In genomic region chr17:4548721-4549531, GRCh38 we compare ENCODE assay signal across 25 cellular contexts. TPM values are rescaled to one million over a fixed set of nuclear protein-coding genes. Genes with fewer than 3 reads are reported as not detected.
A peak's percentile ranks its signal among the peaks of the same experiment; 100 is the strongest.
DNase-seq lines count a peak whose midpoint lies in the region; ATAC-seq and TF ChIP-seq lines count a peak whose summit lies in the region.
"Had no signal": no experiment of that assay in that cellular context is flagged by ENCODE, and none has a peak within 500 bp of the region (broad histone marks: within the 10 kb centered on the region; RNA-seq: fewer than 3 reads in every experiment).

No MANE protein-coding gene starts in this region.

- no peaks in the 10 kb centered on the region for H3K9me2 ChIP-seq in PC-9 (ENCODE audit: insufficient read depth)

- no peaks in the 10 kb centered on the region for H3K27me3 Mint-ChIP-seq in activated T-helper 17 cell treated with anti-CD3 and anti-CD28 coated beads, Interleukin-2, amount 50 U/mL, for 72 hours
- H3K27me3 Mint-ChIP-seq: activated CD4-positive, alpha-beta T cell treated with anti-CD3 and anti-CD28 coated beads, Interleukin-2, amount 10 ng/mL, durations not matched to agents 7 days and 5 days; activated naive CD8-positive, alpha-beta T cell treated with anti-CD3 and anti-CD28 coated beads, Interleukin-2, amount 50 U/mL, for 24 hours; stimulated activated naive CD8-positive, alpha-beta T cell treated with anti-CD3 and anti-CD28 coated beads, Interleukin-15, Interleukin-2, amounts not matched to agents 100 ng/mL and 50 ng/mL, for 24 hours had no signal

- H3K4me3 Mint-ChIP-seq in activated T-helper 17 cell treated with anti-CD3 and anti-CD28 coated beads, Interleukin-2, amount 50 U/mL, for 72 hours: no peak overlapping the region
- H3K4me3 Mint-ChIP-seq: activated CD4-positive, alpha-beta T cell treated with anti-CD3 and anti-CD28 coated beads, Interleukin-2, amount 10 ng/mL, durations not matched to agents 7 days and 5 days; activated naive CD8-positive, alpha-beta T cell treated with anti-CD3 and anti-CD28 coated beads, Interleukin-2, amount 50 U/mL, for 24 hours; CD8-positive, alpha-beta T cell; nephron progenitor cell; stimulated activated naive CD8-positive, alpha-beta T cell treated with anti-CD3 and anti-CD28 coated beads, Interleukin-15, Interleukin-2, amounts not matched to agents 100 ng/mL and 50 ng/mL, for 24 hours had no signal

- intact Hi-C loops in PC-9 (cut with micrococcal nuclease; ENCODE audit: unreplicated experiment) (no loop called here), mucosa of descending colon (cut with DNase I, micrococcal nuclease) (no loop called here)

- no peaks in the 10 kb centered on the region for H3K9me3 ChIP-seq in PC-9 (ENCODE audit: insufficient read depth, low read depth)
- H3K9me3 ChIP-seq in mucosa of descending colon: no peaks in the 10 kb centered on the region
- H3K9me3 ChIP-seq: body of pancreas, left lung, transverse colon had no signal

- CTCF ChIA-PET in PC-9 (lab: Charles Lee): interaction anchor here (0.6 kb wide), 2 partner anchors 27 to 200 kb away, joined by 3 read pairs; no protein-coding TSS in a partner anchor

- H3K4me3 ChIP-seq in GM06990 (replicated peaks; ENCODE audit: low read depth, low read length) (no peak overlapping the region), PC-9 (no peak overlapping the region), mucosa of descending colon (no peak overlapping the region)
- H3K4me3 ChIP-seq: body of pancreas, K562, left lung, skin epidermis, transverse colon had no signal

- H3K36me3 Mint-ChIP-seq in activated T-helper 17 cell treated with anti-CD3 and anti-CD28 coated beads, Interleukin-2, amount 50 U/mL, for 72 hours (ENCODE audit: low read depth): peaks cover 76% of the 10 kb centered on the region

- H3K79me2 ChIP-seq in PC-9 (ENCODE audit: low read depth): peaks cover 32% of the 10 kb centered on the region

- peaks cover 18% of the 10 kb centered on the region for H4K20me1 ChIP-seq in PC-9 (ENCODE audit: insufficient read depth)

- DNase-seq in DMS53 treated with DMSO at 0.1 percent for 48 hours (lab: John Stamatoyannopoulos, UW; ENCODE audit: unreplicated experiment): peak; percentile 35
- peak; percentile 10 for DNase-seq in GM06990 (ENCODE audit: extremely low read depth, insufficient read length)
- peak; percentile 69 to 73 for DNase-seq in PC-9
- DNase-seq in mucosa of descending colon: peak in 2 of 3 donors; percentile 14 to 25
- DNase-seq in activated CD4-positive, alpha-beta T cell treated with anti-CD3 and anti-CD28 coated beads for 48 hours: no peak
- DNase-seq: activated CD4-positive, alpha-beta T cell treated with anti-CD3 and anti-CD28 coated beads, Interleukin-2, amount 10 ng/mL, durations not matched to agents 7 days and 5 days; activated naive CD8-positive, alpha-beta T cell treated with anti-CD3 and anti-CD28 coated beads, Interleukin-2, amount 50 U/mL, for 24 hours; CD8-positive, alpha-beta T cell; glutamatergic neuron; HCEC 1CT; midbrain; NCI-H1694; NCI-H526 treated with DMSO at 0.1 percent for 48 hours; nephron progenitor cell; Right ventricle myocardium superior; stimulated activated CD4-positive, alpha-beta T cell treated with anti-CD3 and anti-CD28 coated beads, Interleukin-2, amount 100 ng/mL, for 48 hours; transverse colon had no signal

- TF ChIP-seq CTCF in GM06990 (IDR thresholded peaks at IDR 0.05; ENCODE audit: insufficient read depth, low read length, poor library complexity, severe bottlenecking) (no peak), PC-9 (conservative IDR thresholded peaks at IDR 0.05) (no peak), mucosa of descending colon (IDR thresholded peaks at IDR 0.05) (no peak)

- no peak overlapping the region for H2AFZ ChIP-seq in PC-9

- ATAC-seq in mucosa of descending colon (no peak), HG03439 (IDR thresholded peaks at IDR 0.05; ENCODE audit: unreplicated experiment) (no peak)
- no peak for ATAC-seq in activated T-helper 17 cell treated with anti-CD3 and anti-CD28 coated beads, Interleukin-2, amount 50 U/mL, for 72 hours (replicated peaks)
- ATAC-seq: activated naive CD8-positive, alpha-beta T cell treated with anti-CD3 and anti-CD28 coated beads, Interleukin-2, amount 50 U/mL, for 24 hours; body of pancreas; CD8-positive, alpha-beta T cell; K562; left lung had no signal

- no TSS peak for BruUV-seq in PC-9 (replicated peaks; lab: Mats Ljungman, UMichigan)

- H3K27me3 ChIP-seq in GM06990 (replicated peaks; ENCODE audit: control insufficient read depth, insufficient read depth, low read length) (no peaks in the 10 kb centered on the region), PC-9 (ENCODE audit: insufficient read depth, low read depth) (no peaks in the 10 kb centered on the region)
- H3K27me3 ChIP-seq: body of pancreas, left lung, transverse colon had no signal

- no peaks in the 10 kb centered on the region for H3K9me3 Mint-ChIP-seq in activated T-helper 17 cell treated with anti-CD3 and anti-CD28 coated beads, Interleukin-2, amount 50 U/mL, for 72 hours
- H3K9me3 Mint-ChIP-seq: activated CD4-positive, alpha-beta T cell treated with anti-CD3 and anti-CD28 coated beads, Interleukin-2, amount 10 ng/mL, durations not matched to agents 7 days and 5 days; activated naive CD8-positive, alpha-beta T cell treated with anti-CD3 and anti-CD28 coated beads, Interleukin-2, amount 50 U/mL, for 24 hours; activated T-helper 2 cell treated with anti-CD3 and anti-CD28 coated beads, Interferon-gamma antibody, Interleukin-2, Interleukin-4, amounts not matched to agents 10 μg/mL and 5 μg/mL and 100 μg/mL, durations not matched to agents 14 hours and 24 hours and 36 hours; CD8-positive, alpha-beta T cell; nephron progenitor cell; stimulated activated naive CD8-positive, alpha-beta T cell treated with anti-CD3 and anti-CD28 coated beads, Interleukin-15, Interleukin-2, amounts not matched to agents 100 ng/mL and 50 ng/mL, for 24 hours had no signal

- peaks cover 55% of the 10 kb centered on the region for H3F3A ChIP-seq in PC-9 (ENCODE audit: insufficient read depth, low read depth)

- H3K4me2 ChIP-seq in PC-9: no peak overlapping the region

- POLR2A ChIA-PET in PC-9 (lab: Charles Lee; ENCODE audit: unreplicated experiment): interaction anchor here (0.6 kb wide), 1 partner anchor 128 kb away, joined by 4 read pairs; no protein-coding TSS in a partner anchor

- H3K27ac ChIP-seq in PC-9: no peak overlapping the region
- H3K27ac ChIP-seq: body of pancreas, left lung, skin epidermis, transverse colon had no signal

- H3K4me1 Mint-ChIP-seq in activated T-helper 17 cell treated with anti-CD3 and anti-CD28 coated beads, Interleukin-2, amount 50 U/mL, for 72 hours: peaks cover 3% of the 10 kb centered on the region

- no peak overlapping the region for H3K27ac Mint-ChIP-seq in activated T-helper 17 cell treated with anti-CD3 and anti-CD28 coated beads, Interleukin-2, amount 50 U/mL, for 72 hours
- H3K27ac Mint-ChIP-seq: activated CD4-positive, alpha-beta T cell treated with anti-CD3 and anti-CD28 coated beads, Interleukin-2, amount 10 ng/mL, durations not matched to agents 7 days and 5 days; activated naive CD8-positive, alpha-beta T cell treated with anti-CD3 and anti-CD28 coated beads, Interleukin-2, amount 50 U/mL, for 24 hours; activated T-helper 2 cell treated with anti-CD3 and anti-CD28 coated beads, Interferon-gamma antibody, Interleukin-2, Interleukin-4, amounts not matched to agents 10 μg/mL and 5 μg/mL and 100 μg/mL, durations not matched to agents 14 hours and 24 hours and 36 hours; CD8-positive, alpha-beta T cell; nephron progenitor cell; stimulated activated naive CD8-positive, alpha-beta T cell treated with anti-CD3 and anti-CD28 coated beads, Interleukin-15, Interleukin-2, amounts not matched to agents 100 ng/mL and 50 ng/mL, for 24 hours had no signal

- peaks cover 52% of the 10 kb centered on the region for H3K36me3 ChIP-seq in GM06990 (ENCODE audit: control insufficient read depth, insufficient read depth, low read length)
- H3K36me3 ChIP-seq in PC-9 (ENCODE audit: low read depth): peaks cover 53% of the 10 kb centered on the region
- no peaks in the 10 kb centered on the region for H3K36me3 ChIP-seq in mucosa of descending colon (ENCODE audit: low read depth)

- H3K4me1 ChIP-seq in PC-9 (replicated peaks; ENCODE audit: insufficient read depth) (peaks cover 18% of the 10 kb centered on the region), mucosa of descending colon (ENCODE audit: low read depth) (peaks cover 1% of the 10 kb centered on the region)

RNA-seq across cellular contexts. Expression of gene MYBBP1A, which starts 6.3 kb away (rescaled TPM):
- total RNA-seq in PC-9 (2021) (76.3 and 89.1 TPM in 2 replicates), mucosa of descending colon (10 to 100 TPM; 32.7 to 41.4 (median 36.7) TPM)
- 10 to 100 TPM; 47.5 to 95.4 TPM for total RNA-seq in activated T-helper 17 cell treated with anti-CD3 and anti-CD28 coated beads, Interleukin-2, amount 50 U/mL, for 72 hours

RNA-seq across cellular contexts. Expression of gene GGT6, which starts 11.5 kb away (rescaled TPM):
- total RNA-seq in PC-9 (2021) (3.7 and 7.5 TPM in 2 replicates), mucosa of descending colon (100 to 1,000 TPM in 2 of 3 donors, 10 to 100 TPM in 1; 98.0 to 219 (median 189) TPM)
- not detected for total RNA-seq in activated T-helper 17 cell treated with anti-CD3 and anti-CD28 coated beads, Interleukin-2, amount 50 U/mL, for 72 hours
- total RNA-seq: activated CD4-positive, alpha-beta T cell treated with anti-CD3 and anti-CD28 coated beads, Interleukin-2, amount 10 ng/mL, durations not matched to agents 7 days and 5 days; activated T-helper 2 cell treated with anti-CD3 and anti-CD28 coated beads, Interferon-gamma antibody, Interleukin-2, Interleukin-4, amounts not matched to agents 10 μg/mL and 5 μg/mL and 100 μg/mL, durations not matched to agents 14 hours and 24 hours and 36 hours; CD8-positive, alpha-beta T cell; Right ventricle myocardium superior had no signal

RNA-seq across cellular contexts. Expression of gene SMTNL2, which starts 35.4 kb away (rescaled TPM):
- total RNA-seq in PC-9 (2021) (not detected in 2 replicates), mucosa of descending colon (1 to 10 TPM in 2 of 3 donors, under 1 TPM in 1; 0.12 to 1.5 (median 1.1) TPM)
- total RNA-seq in activated T-helper 17 cell treated with anti-CD3 and anti-CD28 coated beads, Interleukin-2, amount 50 U/mL, for 72 hours: not detected
- total RNA-seq: activated CD4-positive, alpha-beta T cell treated with anti-CD3 and anti-CD28 coated beads, Interleukin-2, amount 10 ng/mL, durations not matched to agents 7 days and 5 days; activated T-helper 2 cell treated with anti-CD3 and anti-CD28 coated beads, Interferon-gamma antibody, Interleukin-2, Interleukin-4, amounts not matched to agents 10 μg/mL and 5 μg/mL and 100 μg/mL, durations not matched to agents 14 hours and 24 hours and 36 hours; CD8-positive, alpha-beta T cell; K562 had no signal

RNA-seq across cellular contexts. Expression of gene SPNS2, which starts 50.2 kb away (rescaled TPM):
- total RNA-seq in PC-9 (2021) (25.7 and 33.8 TPM in 2 replicates), mucosa of descending colon (10 to 100 TPM in 2 of 3 donors, 1 to 10 TPM in 1; 9.2 to 24.5 (median 11.0) TPM)
- total RNA-seq in activated T-helper 17 cell treated with anti-CD3 and anti-CD28 coated beads, Interleukin-2, amount 50 U/mL, for 72 hours: under 1 TPM in 1 of 2 donors, not detected in 1; 0.45 TPM
- total RNA-seq: K562 had no signal

Comparison
In these comparisons a context has a peak if more than half of its experiments do, and no peak if none do; other contexts are left out.
1. RNA of gene GGT6, which starts 11.5 kb away (total RNA-seq): 98.0 to 219 TPM in mucosa of descending colon; 3.7 to 7.5 TPM in PC-9 and not detected in activated T-helper 17 cell treated with anti-CD3 and anti-CD28 coated beads, Interleukin-2, amount 50 U/mL, for 72 hours; every median in the first group is over 10 times any median in the second.